ENCODE assay signal across 16 cellular contexts in the genomic region with DNA sequence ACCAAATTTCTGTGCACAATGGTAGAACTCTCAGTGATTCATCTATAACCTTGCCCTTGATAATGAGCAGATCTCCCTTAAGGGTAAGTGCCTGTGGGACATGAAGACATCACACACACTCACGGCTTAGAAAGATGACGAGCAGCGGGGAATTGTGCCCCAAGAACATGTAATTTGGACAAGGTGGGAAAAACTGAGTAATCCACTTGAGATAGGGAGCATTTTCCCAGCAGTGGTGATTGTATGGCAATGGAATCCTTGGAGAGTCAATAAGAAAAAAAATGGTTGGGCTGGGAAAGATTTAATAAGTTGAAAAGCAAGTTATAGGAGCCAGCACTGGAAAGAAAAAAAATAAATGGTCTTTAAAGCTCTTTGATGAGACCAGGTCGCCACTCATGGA.
DNase-seq lines count a peak whose midpoint lies in the region; ATAC-seq and TF ChIP-seq lines count a peak whose summit lies in the region.
"Had no signal": no experiment of that assay in that cellular context is flagged by ENCODE, and none has a peak within 500 bp of the region (broad histone marks: within the 10 kb centered on the region; RNA-seq: fewer than 3 reads in every experiment).

No MANE protein-coding gene starts in this region.

- peaks cover 26% of the 10 kb centered on the region for H3K4me1 Mint-ChIP-seq in type B pancreatic cell (ENCODE audit: unreplicated experiment)
- H3K4me1 Mint-ChIP-seq: activated B cell treated with CpG ODN at 0.5 μM for 24 hours had no signal

- H3K9me3 Mint-ChIP-seq in type B pancreatic cell = peaks cover 11% of the 10 kb centered on the region
- H3K9me3 Mint-ChIP-seq: activated B cell treated with CpG ODN at 0.5 μM for 24 hours had no signal

- no peaks in the 10 kb centered on the region for H3K27me3 Mint-ChIP-seq in type B pancreatic cell
- H3K27me3 Mint-ChIP-seq: activated B cell treated with CpG ODN at 0.5 μM for 24 hours had no signal

- H3K4me1 ChIP-seq in right atrium auricular region = peaks cover 0 to 13% of the 10 kb centered on the region in 2 donors

- no peaks in the 10 kb centered on the region for H3K36me3 Mint-ChIP-seq in type B pancreatic cell

- TF ChIP-seq CTCF in cardiac fibroblast (IDR thresholded peaks at IDR 0.05; ENCODE audit: low read depth, low read length) = no peak
- TF ChIP-seq CTCF in right atrium auricular region (IDR thresholded peaks at IDR 0.05) = no peak
- TF ChIP-seq CTCF in type B pancreatic cell (conservative IDR thresholded peaks at IDR 0.05) = no peak

- no peaks in the 10 kb centered on the region for H3K27me3 ChIP-seq in right atrium auricular region
- H3K27me3 ChIP-seq: neural progenitor cell had no signal

- no peak for ATAC-seq in HG03097 (IDR thresholded peaks at IDR 0.05; ENCODE audit: low FRiP score, unreplicated experiment)
- ATAC-seq: left lobe of liver had no signal

- H3K9me3 ChIP-seq in right atrium auricular region = no peaks in the 10 kb centered on the region

- no peak overlapping the region for H3K4me3 Mint-ChIP-seq in type B pancreatic cell
- H3K4me3 Mint-ChIP-seq: activated B cell treated with CpG ODN at 0.5 μM for 24 hours, neural progenitor cell had no signal

- H3K4me3 ChIP-seq in cardiac fibroblast (replicated peaks in 1 of 2; ENCODE audit: low read depth in 2 of 2, low read length in 2 of 2) (no peak overlapping the region), right atrium auricular region (no peak overlapping the region)
- H3K4me3 ChIP-seq: neural progenitor cell had no signal

- H3K36me3 ChIP-seq in right atrium auricular region = no peaks in the 10 kb centered on the region
- H3K36me3 ChIP-seq: neural progenitor cell had no signal

- peak overlapping the region; percentile 31 to 71 for H3K27ac ChIP-seq in right atrium auricular region
- H3K27ac ChIP-seq: neural progenitor cell had no signal

- in situ Hi-C loops in ACHN (cut with HindIII; ENCODE audit: low pct_ligation_motif_present, low pct_unique_long_range_greater_than_20kb, low sequenced_read_pairs) = no loop called here

- H3K27ac Mint-ChIP-seq in type B pancreatic cell = peak overlapping the region; percentile 85
- H3K27ac Mint-ChIP-seq: activated B cell treated with CpG ODN at 0.5 μM for 24 hours, neural progenitor cell had no signal

- peak; percentile 85 for DNase-seq in M059J (ENCODE audit: low read depth)
- DNase-seq in cardiac fibroblast (ENCODE audit: low read depth in 2 of 2) = peak; percentile 75 to 77
- no peak for DNase-seq in right atrium auricular region (ENCODE audit: low spot score)
- no peak for DNase-seq in type B pancreatic cell (ENCODE audit: extremely low spot score, unreplicated experiment)
- no peak for DNase-seq in activated T-cell treated with anti-CD3 and anti-CD28 coated beads, Interleukin-2, amount 50 U/mL, for 48 hours
- DNase-seq in ACHN = no peak
- DNase-seq: activated B cell treated with CpG ODN at 0.5 μM for 24 hours; amygdala; effector memory CD4-positive, alpha-beta T cell; NCI-H1092 treated with DMSO at 0.1 percent for 48 hours; NCI-H446; OCI-M1; SW 1271 had no signal

Comparison
In these comparisons a context has a peak if more than half of its experiments do, and no peak if none do; other contexts are left out.
1. DNase-seq: peak in M059J (single experiment) and cardiac fibroblast (2 of 2); none in right atrium auricular region (single experiment), type B pancreatic cell (single experiment), activated T-cell treated with anti-CD3 and anti-CD28 coated beads, Interleukin-2, amount 50 U/mL, for 48 hours (0 of 2) and ACHN (single experiment).